In the genomic region with DNA sequence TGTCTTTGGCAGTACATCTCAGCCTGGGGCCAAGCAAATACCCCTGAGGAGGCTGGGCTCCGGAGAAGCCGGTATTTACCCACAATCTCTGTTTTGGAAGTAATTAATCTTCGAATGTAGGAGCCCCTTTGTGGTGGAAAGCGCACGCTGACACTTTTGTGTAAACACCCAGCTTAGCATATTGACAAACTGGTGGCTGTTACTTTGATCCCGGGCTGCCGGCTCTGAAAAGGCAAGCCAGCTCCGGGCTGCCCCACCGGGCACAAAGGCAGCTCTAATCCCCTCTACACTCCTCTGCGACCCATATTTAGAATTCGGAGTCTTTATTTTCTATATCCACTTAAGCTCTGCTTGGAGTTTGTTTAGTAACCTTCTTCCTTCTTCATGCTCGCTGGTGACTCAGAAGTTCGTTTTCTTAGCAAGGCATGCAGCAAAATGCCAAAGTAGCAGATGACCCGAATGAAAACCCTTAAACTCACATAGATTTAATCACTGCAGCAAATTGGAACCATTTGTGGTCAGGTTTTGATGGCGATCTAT, we compare ENCODE assay signal across 12 cellular contexts.
DNase-seq lines count a peak whose midpoint lies in the region; ATAC-seq, FAIRE-seq and TF ChIP-seq lines count a peak whose summit lies in the region.
"Had no signal": no experiment of that assay in that cellular context is flagged by ENCODE, and none has a peak within 500 bp of the region (broad histone marks: within the 10 kb centered on the region; RNA-seq: fewer than 3 reads in every experiment).

No MANE protein-coding gene starts in this region.

- H3K9me3 ChIP-seq in IMR-90 (ENCODE audit: control insufficient read depth, insufficient read depth, low read length) (no peaks in the 10 kb centered on the region), breast epithelium (no peaks in the 10 kb centered on the region), mesodermal cell (ENCODE audit: control insufficient read depth, low read length) (peaks cover 9% of the 10 kb centered on the region), tibial artery (peaks cover 0 to 18% (median 5%) of the 10 kb centered on the region in 3 donors)

- H3K9ac ChIP-seq in IMR-90 (ENCODE audit: low read depth, low read length), result no peak overlapping the region

- H4K91ac ChIP-seq in IMR-90 (ENCODE audit: insufficient read depth, low read depth, low read length), result no peak overlapping the region

- no peak overlapping the region; the same call in 1 of the 2 replicates for H3K4me2 ChIP-seq in IMR-90 (ENCODE audit: low read depth, low read length)

- POLR2A ChIA-PET in IMR-90 (lab: Charles Lee; ENCODE audit: unreplicated experiment), result no interaction called here

- H3K4me1 ChIP-seq in IMR-90 (ENCODE audit: control insufficient read depth, insufficient read depth, low read length) (no peaks in the 10 kb centered on the region), breast epithelium (no peaks in the 10 kb centered on the region), mesodermal cell (ENCODE audit: control insufficient read depth, insufficient read depth, low read length, poor library complexity, severe bottlenecking) (peaks cover 27% of the 10 kb centered on the region), tibial artery (peaks cover 0 to 6% (median 0%) of the 10 kb centered on the region in 4 donors)
- H3K4me1 ChIP-seq: sigmoid colon had no signal

- H3K36me3 ChIP-seq in IMR-90 (ENCODE audit: control insufficient read depth, insufficient read depth, low read length) (no peaks in the 10 kb centered on the region), breast epithelium (no peaks in the 10 kb centered on the region), mesodermal cell (ENCODE audit: control insufficient read depth, insufficient read depth, low read length) (no peaks in the 10 kb centered on the region), tibial artery (no peaks in the 10 kb centered on the region)
- H3K36me3 ChIP-seq: sigmoid colon had no signal

- no peak overlapping the region for H3K14ac ChIP-seq in IMR-90 (replicated peaks; ENCODE audit: low read depth, low read length)

- H3K4ac ChIP-seq in IMR-90 (ENCODE audit: low read depth, low read length), result no peak overlapping the region

- H3K4me3 ChIP-seq in IMR-90 (ENCODE audit: insufficient read depth, low read depth, low read length) (no peak overlapping the region), breast epithelium (peak overlapping the region in 1 of 3 donors; percentile 11), mesodermal cell (ENCODE audit: extremely low read depth, insufficient read depth, low read length, poor library complexity, severe bottlenecking) (no peak overlapping the region), tibial artery (no peak overlapping the region)
- H3K4me3 ChIP-seq: GM12878, sigmoid colon had no signal

- no peaks in the 10 kb centered on the region for H4K20me1 ChIP-seq in IMR-90 (ENCODE audit: insufficient read depth, low read length)

- ATAC-seq in IMR-90 (ENCODE audit: low read depth) (peak; percentile 51; the same call in 1 of the 2 replicates), HG03520 (IDR thresholded peaks at IDR 0.05; ENCODE audit: unreplicated experiment) (no peak)
- ATAC-seq: GM12878 had no signal

- CTCF ChIA-PET in IMR-90 (lab: Yijun Ruan, JAX), result interaction anchor here (0.5 kb wide), 1 partner anchor 497 kb away, joined by 3 read pairs; no protein-coding TSS in a partner anchor

- H2BK20ac ChIP-seq in IMR-90 (ENCODE audit: low read depth, low read length), result no peak overlapping the region

- no peak overlapping the region for H4K8ac ChIP-seq in IMR-90 (ENCODE audit: low read depth in 2 of 2, low read length in 2 of 2)

- dilution Hi-C loops in IMR-90 (cut with HindIII; ENCODE audit: low sequenced_read_pairs, unreplicated experiment), result no loop called here

- no peak for TF ChIP-seq RAD21 in IMR-90 (IDR thresholded peaks at IDR 0.05; ENCODE audit: low read length)

- BruUV-seq in IMR-90 (replicated peaks; lab: Mats Ljungman, UMichigan), result no TSS peak

- FAIRE-seq in D721Med (lab: Jason Lieb, UNC), result no peak
- FAIRE-seq: GM12878 had no signal

- WGBS in IMR-90 (ENCODE audit: extremely low coverage in 2 of 2, insufficient read length in 1 of 2), 2 experiments, result 6% methylated on average over 3 of the region's 15 CpGs; no CpG with 5 or more reads in 1 of the 2 experiments
- WGBS in mesodermal cell (ENCODE audit: insufficient coverage in 2 of 2), 2 experiments, result 23% methylated on average over 10 of the region's 15 CpGs

- no peak overlapping the region for H3K18ac ChIP-seq in IMR-90 (ENCODE audit: low read depth, low read length)

- no peak overlapping the region for H2AFZ ChIP-seq in IMR-90 (replicated peaks; ENCODE audit: low read length, poor library complexity)

- peak; percentile 39 for DNase-seq in AG08396 (ENCODE audit: low spot score)
- DNase-seq in IMR-90, result peak; percentile 29
- DNase-seq in breast epithelium (ENCODE audit: low spot score in 2 of 2), result no peak
- no peak for DNase-seq in GM10266 (ENCODE audit: extremely low spot score)
- no peak for DNase-seq in D721Med (ENCODE audit: insufficient read length, low spot score)
- no peak for DNase-seq in tibial artery
- DNase-seq: activated T-cell treated with anti-CD3 and anti-CD28 coated beads, Interleukin-2, amount 50 U/mL, for 1 hour; CD4-positive, alpha-beta T cell; sigmoid colon had no signal

- H2AK9ac ChIP-seq in IMR-90 (replicated peaks; ENCODE audit: low read depth, low read length, poor library complexity), result no peak overlapping the region

- in situ Hi-C loops in IMR-90 (cut with MboI; ENCODE audit: low sequenced_read_pairs), result no loop called here

- H3K27ac ChIP-seq in IMR-90 (ENCODE audit: insufficient read depth, low read length) (no peak overlapping the region), breast epithelium (peak overlapping the region; percentile 53 to 85), mesodermal cell (ENCODE audit: low read depth, low read length, severe bottlenecking) (peak overlapping the region; percentile 75), tibial artery (no peak overlapping the region)
- H3K27ac ChIP-seq: sigmoid colon had no signal

- H2AK5ac ChIP-seq in IMR-90 (ENCODE audit: low read depth, low read length), result no peak overlapping the region

- H3K23ac ChIP-seq in IMR-90 (ENCODE audit: low read depth, low read length), result no peak overlapping the region

- no peak overlapping the region for H2BK120ac ChIP-seq in IMR-90 (ENCODE audit: low read depth, low read length)

- no peak overlapping the region for H2BK5ac ChIP-seq in IMR-90 (ENCODE audit: low read depth, low read length, poor library complexity, severe bottlenecking)

- no peak overlapping the region for H3K56ac ChIP-seq in IMR-90 (ENCODE audit: extremely low read depth, insufficient read depth, low read length)

- no peak overlapping the region for H2BK15ac ChIP-seq in IMR-90 (ENCODE audit: low read depth, low read length)

- no peak overlapping the region for H4K5ac ChIP-seq in IMR-90 (ENCODE audit: low read depth, low read length)

- no peaks in the 10 kb centered on the region for H3K9me1 ChIP-seq in IMR-90 (ENCODE audit: insufficient read depth, low read length)

- TF ChIP-seq POLR2A in IMR-90 (IDR thresholded peaks at IDR 0.05; ENCODE audit: low read depth, low read length), result no peak
- no peak for TF ChIP-seq POLR2A in breast epithelium (IDR thresholded peaks at IDR 0.05)

- no peak for TF ChIP-seq CTCF in IMR-90 (conservative IDR thresholded peaks at IDR 0.05; ENCODE audit: low read depth, low read length)
- TF ChIP-seq CTCF in breast epithelium (IDR thresholded peaks at IDR 0.05), result no peak
- TF ChIP-seq CTCF in GM10266 (IDR thresholded peaks at IDR 0.05; ENCODE audit: control insufficient read depth, insufficient read depth, low read depth, missing control alignments), result no peak
- TF ChIP-seq CTCF in D721Med (IDR thresholded peaks at IDR 0.05; ENCODE audit: insufficient read depth, missing control alignments), result no peak
- TF ChIP-seq CTCF in tibial artery (IDR thresholded peaks at IDR 0.05), result no peak

- intact Hi-C loops in IMR-90 (cut with micrococcal nuclease), result no loop called here
- intact Hi-C loops in breast epithelium (cut with DNase I; ENCODE audit: low total_unique reads), result no loop called here
- intact Hi-C loops in tibial artery (cut with DNase I; ENCODE audit: low total_unique reads), result no loop called here

- H3K27me3 ChIP-seq in IMR-90 (ENCODE audit: control insufficient read depth, insufficient read depth, low read length) (peaks cover 3% of the 10 kb centered on the region; the same call in 1 of the 2 replicates), breast epithelium (no peaks in the 10 kb centered on the region), tibial artery (peaks cover 0 to 32% of the 10 kb centered on the region in 2 donors)

- no peaks in the 10 kb centered on the region for H3K79me1 ChIP-seq in IMR-90 (ENCODE audit: low read depth in 1 of 2, low read length in 2 of 2)

TF ChIP-seq in IMR-90, 13 proteins besides CTCF, POLR2A, EP300 and RAD21:
- TF ChIP-seq CEBPB (IDR thresholded peaks at IDR 0.05; ENCODE audit: low read depth, low read length) (no peak), SMC3 (IDR thresholded peaks at IDR 0.05; ENCODE audit: low read depth, low read length) (no peak), CHD1 (IDR thresholded peaks at IDR 0.05; ENCODE audit: low read depth, low read length) (no peak), RCOR1 (IDR thresholded peaks at IDR 0.05; ENCODE audit: insufficient replicate concordance, low read length) (no peak)
- TF ChIP-seq, protein P1, sequence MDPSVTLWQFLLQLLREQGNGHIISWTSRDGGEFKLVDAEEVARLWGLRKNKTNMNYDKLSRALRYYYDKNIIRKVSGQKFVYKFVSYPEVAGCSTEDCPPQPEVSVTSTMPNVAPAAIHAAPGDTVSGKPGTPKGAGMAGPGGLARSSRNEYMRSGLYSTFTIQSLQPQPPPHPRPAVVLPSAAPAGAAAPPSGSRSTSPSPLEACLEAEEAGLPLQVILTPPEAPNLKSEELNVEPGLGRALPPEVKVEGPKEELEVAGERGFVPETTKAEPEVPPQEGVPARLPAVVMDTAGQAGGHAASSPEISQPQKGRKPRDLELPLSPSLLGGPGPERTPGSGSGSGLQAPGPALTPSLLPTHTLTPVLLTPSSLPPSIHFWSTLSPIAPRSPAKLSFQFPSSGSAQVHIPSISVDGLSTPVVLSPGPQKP (IDR thresholded peaks at IDR 0.05; ENCODE audit: borderline replicate concordance, low read depth, low read length), result no peak

Comparison
In these comparisons a context has a peak if more than half of its experiments do, and no peak if none do; other contexts are left out.
1. DNase-seq: peak in AG08396 (single experiment) and IMR-90 (single experiment); none in breast epithelium (0 of 2), GM10266 (single experiment), D721Med (single experiment) and tibial artery (0 of 2).
2. H3K27ac ChIP-seq: peak in breast epithelium (2 of 2) and mesodermal cell (single experiment); none in IMR-90 (single experiment) and tibial artery (0 of 2).